Comparison of ENCODE assay signal across 8 cellular contexts in genomic region chr11:77637345-77638165, GRCh38. TPM values are rescaled to one million over a fixed set of nuclear protein-coding genes. Genes with fewer than 3 reads are reported as not detected.
DNase-seq lines count a peak whose midpoint lies in the region; ATAC-seq, FAIRE-seq and TF ChIP-seq lines count a peak whose summit lies in the region.

Gene CLNS1A, minus strand, starts transcription at chr11:77637794. Its CDS starts 80 bp downstream, at chr11:77637714.

- TF ChIP-seq POLR2A in GM12891 (IDR thresholded peaks at IDR 0.05; ENCODE audit: low read depth, low read length) = peak; percentile 91
- TF ChIP-seq POLR2A in prostate gland (IDR thresholded peaks at IDR 0.05) = no peak

- H3K4me3 ChIP-seq in prostate gland = peak within 1 kb of the TSS; percentile 85 to 94
- peak within 1 kb of the TSS; percentile 84 for H3K4me3 ChIP-seq in urinary bladder (ENCODE audit: low read depth, low read length)

- peak in 1 of 4 experiments; percentile 20 for TF ChIP-seq CTCF in prostate gland (IDR thresholded peaks at IDR 0.05)

- no peaks in the 10 kb centered on the region for H3K36me3 ChIP-seq in prostate gland
- H3K36me3 ChIP-seq in urinary bladder (ENCODE audit: insufficient read depth) = no peaks in the 10 kb centered on the region

- peak; percentile 94 for ATAC-seq in HG02840 (IDR thresholded peaks at IDR 0.05; ENCODE audit: low FRiP score, unreplicated experiment)
- ATAC-seq in left ventricle myocardium superior = peak; percentile 99

- under 1% methylated on average over 37 of the region's 41 CpGs for WGBS in prostate gland
- under 1% methylated on average over 41 of the region's 41 CpGs for WGBS in urinary bladder

- H3K4me1 ChIP-seq in prostate gland (replicated peaks) (no peaks in the 10 kb centered on the region), urinary bladder (ENCODE audit: insufficient read depth) (no peaks in the 10 kb centered on the region)

- H3K27me3 ChIP-seq in prostate gland (replicated peaks; ENCODE audit: insufficient read depth) = no peaks in the 10 kb centered on the region

- intact Hi-C loops in T-helper 1 cell treated with Interleukin-12 subunit alpha and Interleukin-12 subunit beta and Interleukin-4 antibody, amounts not matched to agents 30 ng/mL and 1 ng/mL, for 36 hours (cut with micrococcal nuclease) = loop anchor here (1.0 to 10.0 kb wide), 9 partner anchors 49 to 935 kb away; partner anchors contain the start of genes ALG8, AQP11, INTS4 and KCTD21
- intact Hi-C loops in left ventricle myocardium superior (cut with micrococcal nuclease) = no loop called here
- intact Hi-C loops in prostate gland (cut with DNase I) = loop anchor here (5.0 kb wide), 1 partner anchor 355 kb away; the partner anchor contains the start of gene INTS4

- DNase-seq in GM12891 (ENCODE audit: insufficient read length, low spot score) (peak; percentile 66), NCI-H1436 treated with DMSO at 0.1 percent for 48 hours (lab: John Stamatoyannopoulos, UW) (peak; percentile 55), amniotic stem cell (lab: John Stamatoyannopoulos, UW) (peak; percentile 89), left ventricle myocardium superior (peak; percentile 88), prostate gland (ENCODE audit: low spot score) (peak; percentile 85)

- peak; percentile 95 for FAIRE-seq in GM12891 (lab: Jason Lieb, UNC)

- H3K9me3 ChIP-seq in prostate gland = no peaks in the 10 kb centered on the region

- H3K27ac ChIP-seq in prostate gland (peak within 1 kb of the TSS; percentile 65 to 76), urinary bladder (ENCODE audit: low read depth) (peak within 1 kb of the TSS; percentile 49)

TF ChIP-seq in GM12891, 5 proteins besides CTCF, POLR2A, EP300 and RAD21:
- TF ChIP-seq POLR2AphosphoS5 (IDR thresholded peaks at IDR 0.05; ENCODE audit: low read depth, low read length) = peak; percentile 93
- 0 out of 2 replicates have a peak, but pooled peaks have one; percentile 7 for TF ChIP-seq SPI1 (IDR thresholded peaks at IDR 0.05; ENCODE audit: low read depth, low read length)
- peak; percentile 97 for TF ChIP-seq TAF1 (IDR thresholded peaks at IDR 0.05; ENCODE audit: low read depth, low read length)
- TF ChIP-seq POU2F2 (IDR thresholded peaks at IDR 0.05; ENCODE audit: low read depth, low read length) = peak; percentile 78
- TF ChIP-seq PAX5 (IDR thresholded peaks at IDR 0.05; ENCODE audit: insufficient read depth, low read length, severe bottlenecking) = no peak

RNA-seq across cellular contexts. Expression of gene CLNS1A, which starts in this region (rescaled TPM):
- 139 TPM for polyA plus RNA-seq in GM12891 (2012; ENCODE audit: low read depth, missing spikeins)
- total RNA-seq in T-helper 1 cell treated with Interleukin-12 subunit alpha and Interleukin-12 subunit beta and Interleukin-4 antibody, amounts not matched to agents 30 ng/mL and 1 ng/mL, for 36 hours = 102 and 109 TPM in 2 replicates
- 74.9 TPM for total RNA-seq in left ventricle myocardium superior
- total RNA-seq in prostate gland = 10 to 100 TPM; 37.8 to 99.0 TPM
- total RNA-seq in urinary bladder = 187 TPM
- 97.0 TPM for polyA plus RNA-seq in urinary bladder

Comparison
In these comparisons a context has a peak if more than half of its experiments do, and no peak if none do; other contexts are left out.
1. Peak in every context shown above with its lines: DNase-seq, ATAC-seq, H3K4me3 ChIP-seq and H3K27ac ChIP-seq.